ENCODE assay signal across 24 cellular contexts in the genomic region with DNA sequence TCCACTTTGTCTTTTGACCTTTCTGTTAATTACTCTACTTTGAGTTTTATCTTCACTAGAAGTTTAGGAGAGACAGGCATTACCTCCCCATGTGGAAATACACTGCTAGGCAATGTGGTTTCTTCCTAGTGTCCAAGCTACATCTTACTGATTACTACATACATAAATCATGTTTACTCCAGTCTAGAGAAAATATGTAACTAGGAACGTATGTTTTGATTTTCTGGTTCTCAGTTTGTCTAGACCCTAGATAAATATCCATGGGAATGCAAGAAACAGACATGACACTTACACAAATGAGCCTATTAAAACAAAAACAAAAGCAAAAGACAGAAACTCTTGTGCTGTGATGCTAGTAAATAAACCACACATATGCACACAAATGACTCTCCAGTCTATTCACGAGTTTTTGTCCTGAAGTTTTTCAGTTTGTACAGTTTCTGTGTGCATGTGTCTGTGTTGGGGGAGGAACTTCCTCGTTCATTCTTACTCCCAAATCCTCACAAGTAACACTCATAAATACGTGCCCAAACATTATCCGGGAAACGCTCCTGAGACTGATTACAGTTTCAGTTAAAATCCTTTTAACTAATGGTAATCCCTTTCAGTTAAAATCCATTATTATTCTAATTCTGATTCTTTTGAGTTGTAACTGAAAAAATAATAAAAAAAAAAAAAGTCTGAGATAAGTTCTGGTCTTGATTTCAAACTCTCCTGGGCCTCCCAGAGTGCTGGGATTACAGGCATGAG.
DNase-seq lines count a peak whose midpoint lies in the region; ATAC-seq, FAIRE-seq and TF ChIP-seq lines count a peak whose summit lies in the region.
"Had no signal": no experiment of that assay in that cellular context is flagged by ENCODE, and none has a peak within 500 bp of the region (broad histone marks: within the 10 kb centered on the region; RNA-seq: fewer than 3 reads in every experiment).

No MANE protein-coding gene starts in this region.

- H3K36me3 ChIP-seq in HAP-1 (replicated peaks), result no peaks in the 10 kb centered on the region
- no peaks in the 10 kb centered on the region for H3K36me3 ChIP-seq in bronchial epithelial cell (ENCODE audit: control insufficient read depth, insufficient read depth, low read length)
- H3K36me3 ChIP-seq in mesenchymal stem cell (ENCODE audit: control insufficient read depth in 1 of 2, insufficient read depth in 2 of 2, low read depth in 1 of 2, low read length in 2 of 2), result no peaks in the 10 kb centered on the region
- H3K36me3 ChIP-seq in trophoblast cell (ENCODE audit: control insufficient read depth in 1 of 2, insufficient read depth in 2 of 2, low read length in 2 of 2), result no peaks in the 10 kb centered on the region
- H3K36me3 ChIP-seq: MG63 had no signal

- no peaks in the 10 kb centered on the region for H3K79me2 ChIP-seq in trophoblast cell (ENCODE audit: control insufficient read depth, insufficient read depth, low read length, poor library complexity)

- no peak for TF ChIP-seq EP300 in A549 (IDR thresholded peaks at IDR 0.05)

- CTCF ChIA-PET in A549 (lab: Yijun Ruan, JAX), result no interaction called here

- TF ChIP-seq POLR2A in A549 (IDR thresholded peaks at IDR 0.05; ENCODE audit: low read length), result no peak
- TF ChIP-seq POLR2A in lower leg skin (IDR thresholded peaks at IDR 0.05), result no peak

- H2BK12ac ChIP-seq in mesenchymal stem cell (ENCODE audit: low read length in 2 of 2) (no peak overlapping the region), trophoblast cell (ENCODE audit: low read length) (no peak overlapping the region)

- H2AK5ac ChIP-seq in mesenchymal stem cell (ENCODE audit: low read length, severe bottlenecking), result no peak overlapping the region
- no peak overlapping the region for H2AK5ac ChIP-seq in trophoblast cell (ENCODE audit: low read length)

- H4K8ac ChIP-seq in mesenchymal stem cell (ENCODE audit: low read length) (no peak overlapping the region), trophoblast cell (ENCODE audit: low read depth, low read length) (no peak overlapping the region)

- H2BK120ac ChIP-seq in mesenchymal stem cell (ENCODE audit: low read depth, low read length), result no peak overlapping the region
- H2BK120ac ChIP-seq in trophoblast cell (ENCODE audit: insufficient read depth, low read length, poor library complexity), result no peak overlapping the region

- POLR2A ChIA-PET in A549 (lab: Yijun Ruan, JAX), result interaction anchor here (0.7 kb wide), 1 partner anchor 68 kb away, joined by 3 read pairs; no protein-coding TSS in a partner anchor

- no peak overlapping the region for H3K4me2 ChIP-seq in A549
- H3K4me2 ChIP-seq in mesenchymal stem cell (ENCODE audit: low read length, poor library complexity, severe bottlenecking), result no peak overlapping the region
- no peak overlapping the region for H3K4me2 ChIP-seq in trophoblast cell (ENCODE audit: low read length)

- DNase-seq in A549 (ENCODE audit: low read depth in 1 of 2, low spot score in 1 of 2) (no peak), HAP-1 (ENCODE audit: low spot score in 2 of 2) (peak; percentile 59 to 82), bronchial epithelial cell (ENCODE audit: low read depth) (peak; percentile 36), mesenchymal stem cell (peak; percentile 33), SW480 (ENCODE audit: low spot score) (no peak), SW 1271 (lab: John Stamatoyannopoulos, UW) (no peak), lower leg skin (ENCODE audit: low spot score in 2 of 2) (no peak), trophoblast cell (no peak)
- DNase-seq: C1 segment of cervical spinal cord; Caco-2; CD4-positive, alpha-beta memory T cell; EL; GDM1; IMR-90; KG1; MG63; NCI-H2029 treated with DMSO at 0.1 percent for 48 hours; NCI-H446 treated with DMSO at 0.1 percent for 48 hours; NCI-H526; SHP77 treated with DMSO at 0.1 percent for 48 hours had no signal

- no peak overlapping the region for H3K14ac ChIP-seq in mesenchymal stem cell (ENCODE audit: low read length in 2 of 2)
- no peak overlapping the region for H3K14ac ChIP-seq in trophoblast cell (ENCODE audit: low read length)

- no peak overlapping the region for H3K9ac ChIP-seq in mesenchymal stem cell (ENCODE audit: low read length)
- no peak overlapping the region for H3K9ac ChIP-seq in trophoblast cell (ENCODE audit: low read length)

- H3K23ac ChIP-seq in mesenchymal stem cell (ENCODE audit: low read length in 2 of 2) (no peak overlapping the region), trophoblast cell (ENCODE audit: low read length) (no peak overlapping the region)

- H2BK5ac ChIP-seq in mesenchymal stem cell (ENCODE audit: low read depth, low read length, poor library complexity, severe bottlenecking) (no peak overlapping the region), trophoblast cell (ENCODE audit: low read depth, low read length, poor library complexity) (no peak overlapping the region)

- intact Hi-C loops in lower leg skin (cut with DNase I; ENCODE audit: low total_unique reads), result no loop called here

- no peaks in the 10 kb centered on the region for H3K4me1 ChIP-seq in A549
- peaks cover 53% of the 10 kb centered on the region for H3K4me1 ChIP-seq in HAP-1
- H3K4me1 ChIP-seq in mesenchymal stem cell (ENCODE audit: control insufficient read depth, insufficient read depth, low read depth, low read length), result no peaks in the 10 kb centered on the region
- no peaks in the 10 kb centered on the region for H3K4me1 ChIP-seq in trophoblast cell (ENCODE audit: control insufficient read depth in 1 of 2, insufficient read depth in 2 of 2, low read length in 2 of 2)
- H3K4me1 ChIP-seq: Caco-2 had no signal

- H3K9me3 ChIP-seq in A549 (no peaks in the 10 kb centered on the region), HAP-1 (no peaks in the 10 kb centered on the region), mesenchymal stem cell (ENCODE audit: control insufficient read depth, low read length) (no peaks in the 10 kb centered on the region), trophoblast cell (ENCODE audit: insufficient read depth, low read depth, low read length) (no peaks in the 10 kb centered on the region)
- H3K9me3 ChIP-seq: Caco-2, MG63 had no signal

- H3K4me3 ChIP-seq in A549 (no peak overlapping the region), HAP-1 (no peak overlapping the region), bronchial epithelial cell (ENCODE audit: low read depth, low read length) (no peak overlapping the region), mesenchymal stem cell (ENCODE audit: insufficient read depth in 1 of 2, low read depth in 1 of 2, low read length in 2 of 2) (no peak overlapping the region), lower leg skin (ENCODE audit: low read depth, poor library complexity, severe bottlenecking) (no peak overlapping the region), trophoblast cell (ENCODE audit: low read depth, low read length) (no peak overlapping the region)
- H3K4me3 ChIP-seq: GM12878, MG63 had no signal

- ATAC-seq in A549, result no peak
- ATAC-seq: GM12878, Panc1 had no signal

- TF ChIP-seq CTCF in A549 (IDR thresholded peaks at IDR 0.05) (no peak), bronchial epithelial cell (IDR thresholded peaks at IDR 0.05; ENCODE audit: insufficient read depth, low read length, severe bottlenecking) (no peak), lower leg skin (IDR thresholded peaks at IDR 0.05) (no peak)

- H4K12ac ChIP-seq in trophoblast cell (ENCODE audit: low read depth, low read length), result no peak overlapping the region

- in situ Hi-C loops in HAP-1 (cut with MboI; ENCODE audit: low sequenced_read_pairs), result no loop called here

- 23% methylated on average over 6 of the region's 6 CpGs for WGBS in A549 (ENCODE audit: missing lambda C conversion rate)
- no CpG with 5 or more reads among the region's 6 CpGs for WGBS in mesenchymal stem cell
- 60 to 86% methylated on average over 6 of the region's 6 CpGs for WGBS in lower leg skin, 2 donors
- no CpG with 5 or more reads among the region's 6 CpGs for WGBS in trophoblast cell (ENCODE audit: extremely low coverage, insufficient coverage, insufficient read length)

- H3K18ac ChIP-seq in mesenchymal stem cell (ENCODE audit: low read depth in 1 of 2, low read length in 2 of 2), result no peak overlapping the region
- H3K18ac ChIP-seq in trophoblast cell (ENCODE audit: low read length), result no peak overlapping the region

- no peak overlapping the region for H3K27ac ChIP-seq in A549
- H3K27ac ChIP-seq in mesenchymal stem cell (ENCODE audit: low read length, poor library complexity, severe bottlenecking), result no peak overlapping the region
- no peak overlapping the region for H3K27ac ChIP-seq in trophoblast cell (ENCODE audit: low read depth, low read length)
- H3K27ac ChIP-seq: RWPE1 had no signal

- H2AFZ ChIP-seq in mesenchymal stem cell (ENCODE audit: low read depth, low read length) (no peak overlapping the region), trophoblast cell (ENCODE audit: insufficient read depth, low read length, poor library complexity) (no peak overlapping the region)

- FAIRE-seq in A549 (lab: Jason Lieb, UNC) (peak; percentile 32), bronchial epithelial cell (lab: Jason Lieb, UNC) (no peak)
- FAIRE-seq: A204.1, GM12878 had no signal

- TF ChIP-seq RAD21 in A549 (conservative IDR thresholded peaks at IDR 0.05 in 1 of 2, IDR thresholded peaks at IDR 0.05 in 1 of 2), result no peak

- H4K91ac ChIP-seq in mesenchymal stem cell (ENCODE audit: low read length) (no peak overlapping the region), trophoblast cell (ENCODE audit: low read depth, low read length) (no peak overlapping the region)

- H2BK15ac ChIP-seq in mesenchymal stem cell (ENCODE audit: low read depth, poor library complexity, severe bottlenecking), result no peak overlapping the region

- peaks cover 7% of the 10 kb centered on the region for H3K27me3 ChIP-seq in HAP-1 (ENCODE audit: low read depth)
- H3K27me3 ChIP-seq in bronchial epithelial cell (ENCODE audit: control insufficient read depth, insufficient read depth, low read length), result no peaks in the 10 kb centered on the region
- no peaks in the 10 kb centered on the region for H3K27me3 ChIP-seq in mesenchymal stem cell (ENCODE audit: control insufficient read depth in 1 of 2, insufficient read depth in 1 of 2, low read length in 2 of 2)
- no peaks in the 10 kb centered on the region for H3K27me3 ChIP-seq in trophoblast cell (ENCODE audit: insufficient read depth, low read length)
- H3K27me3 ChIP-seq: MG63 had no signal

- H3K79me1 ChIP-seq in mesenchymal stem cell (replicated peaks; ENCODE audit: low read length, poor library complexity, severe bottlenecking) (no peaks in the 10 kb centered on the region), trophoblast cell (ENCODE audit: low read length) (no peaks in the 10 kb centered on the region)

- H3K4ac ChIP-seq in mesenchymal stem cell (ENCODE audit: low read depth in 1 of 2, low read length in 2 of 2) (no peak overlapping the region), trophoblast cell (ENCODE audit: low read depth, low read length) (no peak overlapping the region)

Comparison
In these comparisons a context has a peak if more than half of its experiments do, and no peak if none do; other contexts are left out.
1. DNase-seq: peak in HAP-1 (2 of 2), bronchial epithelial cell (single experiment) and mesenchymal stem cell (single experiment); none in A549 (0 of 2), SW480 (single experiment), SW 1271 (0 of 2), lower leg skin (0 of 2) and trophoblast cell (0 of 2).